ENCODE assay signal across 8 cellular contexts in genomic region chr11:1750481-1750839, GRCh38. TPM values are rescaled to one million over a fixed set of nuclear protein-coding genes. Genes with fewer than 3 reads are reported as not detected.
DNase-seq lines count a peak whose midpoint lies in the region; ATAC-seq and TF ChIP-seq lines count a peak whose summit lies in the region.

Gene IFITM10 (minus strand): TSS chr11:1750595. CDS start chr11:1750442, 153 bp downstream.

- no peaks in the 10 kb centered on the region for H3K9me3 ChIP-seq in suprapubic skin

- H3K9me3 Mint-ChIP-seq in brain, result peaks cover 0 to 3% (median 0%) of the 10 kb centered on the region in 5 experiments

- H3K27me3 Mint-ChIP-seq in brain, result peaks cover 32% of the 10 kb centered on the region

- peak within 1 kb of the TSS in 3 of 5 experiments; percentile 9 to 51 (median 24) for H3K27ac Mint-ChIP-seq in brain

- peaks cover 60% of the 10 kb centered on the region for H3K4me1 ChIP-seq in suprapubic skin

- TF ChIP-seq POLR2A in suprapubic skin (IDR thresholded peaks at IDR 0.05), result no peak

- intact Hi-C loops in left colon (cut with DNase I, micrococcal nuclease), result no loop called here

- H3K4me3 ChIP-seq in suprapubic skin, result peak within 1 kb of the TSS; percentile 53

- ATAC-seq in left colon (peak; percentile 45), HG02588 (IDR thresholded peaks at IDR 0.05; ENCODE audit: unreplicated experiment) (no peak)

- H3K4me3 Mint-ChIP-seq in brain, result peak within 1 kb of the TSS; percentile 10 to 71 (median 55)

- DNase-seq in M059J (ENCODE audit: low read depth) (peak; percentile 78), left colon (peak in 1 of 2 donors; percentile 40), suprapubic skin (ENCODE audit: low spot score in 2 of 2) (no peak), superior temporal gyrus (ENCODE audit: extremely low spot score) (no peak), middle frontal gyrus (ENCODE audit: extremely low spot score, low spot score) (no peak)
- DNase-seq in activated CD4-positive, alpha-beta T cell treated with anti-CD3 and anti-CD28 coated beads, Interleukin-2, amount 50 U/mL, for 48 hours, result no peak

- H3K4me1 Mint-ChIP-seq in brain, result peaks cover 14% of the 10 kb centered on the region

- peaks cover 6% of the 10 kb centered on the region for H3K36me3 Mint-ChIP-seq in brain

- peaks cover 7% of the 10 kb centered on the region for H3K27me3 ChIP-seq in suprapubic skin

- no peak for TF ChIP-seq EP300 in suprapubic skin (IDR thresholded peaks at IDR 0.05)

- 26% methylated on average over 6 of the region's 6 CpGs for WGBS in suprapubic skin

- TF ChIP-seq CTCF in brain (conservative IDR thresholded peaks at IDR 0.05) (no peak), suprapubic skin (IDR thresholded peaks at IDR 0.05) (no peak)

- peak within 1 kb of the TSS; percentile 52 for H3K27ac ChIP-seq in suprapubic skin

- H3K36me3 ChIP-seq in suprapubic skin, result peaks cover 31% of the 10 kb centered on the region

RNA-seq across cellular contexts. Expression of gene IFITM10, which starts in this region (rescaled TPM):
- total RNA-seq in M059J (2014; rRNA removed; shearing (Covaris generic)), result 2.7 and 11.4 TPM in 2 replicates
- 2.3 TPM for polyA plus RNA-seq in brain (ENCODE audit: insufficient read depth, low read depth, low replicate concordance)
- total RNA-seq in left colon (1 to 10 TPM in 1 of 2 donors, under 1 TPM in 1; 0.87 to 1.7 TPM), suprapubic skin (1 to 10 TPM; 2.6 to 7.6 (median 6.9) TPM)
